22 cellular contexts compared by ENCODE assay signal in genomic region chr17:45786349-45786748, GRCh38. TPM values are rescaled to one million over a fixed set of nuclear protein-coding genes. Genes with fewer than 3 reads are reported as not detected.
"Had no signal": no experiment of that assay in that cellular context is flagged by ENCODE, and none has a peak within 500 bp of the region (broad histone marks: within the 10 kb centered on the region; RNA-seq: fewer than 3 reads in every experiment).

No MANE protein-coding gene starts in this region.

- FAIRE-seq: small intestine had no signal

- ATAC-seq: activated CD8-positive, alpha-beta T cell treated with anti-CD3 and anti-CD28 coated beads for 36 hours; heart left ventricle; left colon; sciatic nerve; stimulated activated memory B cell treated with anti-CD40 and anti-IgM and Interleukin-4, amounts not matched to agents 10 μg/mL and 1 μg/mL and 100 μg/mL, for 72 hours had no signal

- H2AFZ ChIP-seq: parathyroid adenoma had no signal

- H3K27me3 ChIP-seq: uterus had no signal

- H3K4me3 ChIP-seq: coronary artery, esophagus squamous epithelium, heart left ventricle, stomach, suprapubic skin, transverse colon, uterus had no signal

- H3K4me3 Mint-ChIP-seq: activated CD4-positive, alpha-beta T cell treated with anti-CD3 and anti-CD28 coated beads, Interleukin-2, amount 10 ng/mL, durations not matched to agents 7 days and 5 days; activated CD8-positive, alpha-beta T cell treated with anti-CD3 and anti-CD28 coated beads for 36 hours; memory B cell; stimulated activated memory B cell treated with anti-CD40 and anti-IgM and Interleukin-4, amounts not matched to agents 10 μg/mL and 1 μg/mL and 100 μg/mL, for 72 hours; T-helper 2 cell treated with Interferon-gamma antibody and Interleukin-4, amounts not matched to agents 5 μg/mL and 100 μg/mL, for 36 hours had no signal

- H3K79me2 ChIP-seq: parathyroid adenoma had no signal

- H3K4me1 ChIP-seq: uterus had no signal

- DNase-seq: activated CD4-positive, alpha-beta T cell treated with anti-CD3 and anti-CD28 coated beads, Interleukin-2, amount 10 ng/mL, durations not matched to agents 7 days and 5 days; activated CD4-positive, CD25-positive, alpha-beta regulatory T cell treated with anti-CD3 and anti-CD28 coated beads, Interleukin-2, amount 50 U/mL, for 72 hours; activated CD8-positive, alpha-beta T cell treated with anti-CD3 and anti-CD28 coated beads for 36 hours; cerebellar nuclear complex; esophagus squamous epithelium; heart left ventricle; left colon; small intestine; stimulated activated CD4-positive, alpha-beta T cell treated with anti-CD3 and anti-CD28 coated beads, Interleukin-2, amount 100 ng/mL, for 24 hours; stomach; transverse colon; uterus had no signal

- H3K36me3 ChIP-seq: esophagus squamous epithelium, heart left ventricle, neutrophil, stomach, suprapubic skin, transverse colon, uterus had no signal

- H3K9ac ChIP-seq: parathyroid adenoma had no signal

- H3K36me3 Mint-ChIP-seq: memory B cell; stimulated activated memory B cell treated with anti-CD40 and anti-IgM and Interleukin-4, amounts not matched to agents 10 μg/mL and 1 μg/mL and 100 μg/mL, for 72 hours had no signal

- H3K9me3 ChIP-seq: esophagus squamous epithelium, heart left ventricle, neutrophil, stomach, suprapubic skin, transverse colon, uterus had no signal

- H3K27ac ChIP-seq: coronary artery, esophagus squamous epithelium, heart left ventricle, neutrophil, parathyroid adenoma, stomach, suprapubic skin, transverse colon, uterus, VCaP had no signal

- H3K9me3 Mint-ChIP-seq: activated CD4-positive, alpha-beta T cell treated with anti-CD3 and anti-CD28 coated beads, Interleukin-2, amount 10 ng/mL, durations not matched to agents 7 days and 5 days; activated CD8-positive, alpha-beta T cell treated with anti-CD3 and anti-CD28 coated beads for 36 hours; memory B cell; stimulated activated memory B cell treated with anti-CD40 and anti-IgM and Interleukin-4, amounts not matched to agents 10 μg/mL and 1 μg/mL and 100 μg/mL, for 72 hours; T-helper 2 cell treated with Interferon-gamma antibody and Interleukin-4, amounts not matched to agents 5 μg/mL and 100 μg/mL, for 36 hours had no signal

- H3K27ac Mint-ChIP-seq: activated CD4-positive, alpha-beta T cell treated with anti-CD3 and anti-CD28 coated beads, Interleukin-2, amount 10 ng/mL, durations not matched to agents 7 days and 5 days; activated CD8-positive, alpha-beta T cell treated with anti-CD3 and anti-CD28 coated beads for 36 hours; memory B cell; stimulated activated memory B cell treated with anti-CD40 and anti-IgM and Interleukin-4, amounts not matched to agents 10 μg/mL and 1 μg/mL and 100 μg/mL, for 72 hours; T-helper 2 cell treated with Interferon-gamma antibody and Interleukin-4, amounts not matched to agents 5 μg/mL and 100 μg/mL, for 36 hours had no signal

RNA-seq across cellular contexts. Expression of gene CRHR1, which starts 2.2 kb away (rescaled TPM):
- total RNA-seq: activated CD4-positive, alpha-beta T cell treated with anti-CD3 and anti-CD28 coated beads, Interleukin-2, amount 10 ng/mL, durations not matched to agents 7 days and 5 days; activated CD8-positive, alpha-beta T cell treated with anti-CD3 and anti-CD28 coated beads for 36 hours; esophagus squamous epithelium; left colon; stomach; transverse colon had no signal
- polyA plus RNA-seq: heart left ventricle, stomach had no signal

RNA-seq across cellular contexts. Expression of gene SPPL2C, which starts 58.3 kb away (rescaled TPM):
- total RNA-seq: activated CD4-positive, alpha-beta T cell treated with anti-CD3 and anti-CD28 coated beads, Interleukin-2, amount 10 ng/mL, durations not matched to agents 7 days and 5 days; activated CD8-positive, alpha-beta T cell treated with anti-CD3 and anti-CD28 coated beads for 36 hours; esophagus squamous epithelium; heart left ventricle; left colon; lower leg skin; sciatic nerve; stomach; suprapubic skin; transverse colon; uterus had no signal
- polyA plus RNA-seq: heart left ventricle, small intestine, stomach had no signal
